In the genomic region with DNA sequence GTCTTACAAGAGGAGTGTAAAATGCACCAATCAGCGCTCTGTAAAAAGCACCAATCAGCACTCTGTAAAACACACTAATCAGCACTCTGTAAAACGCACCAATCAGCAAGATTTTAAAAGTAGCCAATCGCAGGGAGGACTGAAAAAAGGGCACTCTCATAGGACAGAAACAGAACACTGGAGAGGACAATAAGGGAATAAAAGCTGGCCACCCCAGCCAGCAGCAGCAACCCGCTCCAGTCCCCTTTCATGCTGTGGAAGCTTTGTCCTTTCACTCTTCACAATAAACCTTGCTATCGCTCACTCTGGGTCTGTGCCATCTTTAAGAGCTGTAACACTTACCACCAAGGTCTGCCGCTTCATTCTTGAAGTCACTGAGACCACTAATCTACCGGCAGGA, we compare ENCODE assay signal across 9 cellular contexts. TPM values are rescaled to one million over a fixed set of nuclear protein-coding genes. Genes with fewer than 3 reads are reported as not detected.
A peak's percentile ranks its signal among the peaks of the same experiment; 100 is the strongest.
DNase-seq lines count a peak whose midpoint lies in the region; ATAC-seq and TF ChIP-seq lines count a peak whose summit lies in the region.
"Had no signal": no experiment of that assay in that cellular context is flagged by ENCODE, and none has a peak within 500 bp of the region (broad histone marks: within the 10 kb centered on the region; RNA-seq: fewer than 3 reads in every experiment).

No MANE protein-coding gene starts in this region.

- CTCF ChIA-PET in activated CD8-positive, alpha-beta T cell treated with anti-CD3 and anti-CD28 coated beads for 36 hours (lab: Charles Lee) = interaction anchor here (1.0 to 2.1 kb wide), 3 partner anchors 12 to 174 kb away, joined by 3 to 6 read pairs (median 3); no protein-coding TSS in a partner anchor
- CTCF ChIA-PET in activated CD8-positive, alpha-beta T cell treated with anti-CD3 and anti-CD28 coated beads, Interleukin-2, amount 10 ng/mL, durations not matched to agents 7 days and 5 days (lab: Charles Lee) = interaction anchor here (1.2 to 1.8 kb wide), 3 partner anchors 32 to 369 kb away, joined by 5 to 6 read pairs (median 5); no protein-coding TSS in a partner anchor

- intact Hi-C loops in activated CD8-positive, alpha-beta T cell treated with anti-CD3 and anti-CD28 coated beads for 36 hours (cut with micrococcal nuclease) = no loop called here
- intact Hi-C loops in upper lobe of right lung (cut with DNase I) = no loop called here

- no peaks in the 10 kb centered on the region for H3K36me3 Mint-ChIP-seq in activated CD8-positive, alpha-beta T cell treated with anti-CD3 and anti-CD28 coated beads for 36 hours (ENCODE audit: low read depth)
- no peaks in the 10 kb centered on the region for H3K36me3 Mint-ChIP-seq in activated CD8-positive, alpha-beta T cell treated with anti-CD3 and anti-CD28 coated beads, Interleukin-2, amount 10 ng/mL, durations not matched to agents 7 days and 5 days (ENCODE audit: low read depth)
- H3K36me3 Mint-ChIP-seq in progenitor cell of endocrine pancreas (ENCODE audit: insufficient read depth) = no peaks in the 10 kb centered on the region

- DNase-seq in activated CD8-positive, alpha-beta T cell treated with anti-CD3 and anti-CD28 coated beads for 36 hours = no peak
- no peak for DNase-seq in activated CD8-positive, alpha-beta T cell treated with anti-CD3 and anti-CD28 coated beads, Interleukin-2, amount 10 ng/mL, durations not matched to agents 7 days and 5 days
- DNase-seq in NCI-H2227 treated with DMSO at 0.1 percent for 48 hours (lab: John Stamatoyannopoulos, UW) (peak; percentile 21), dermis blood vessel endothelial cell (peak; percentile 7), progenitor cell of endocrine pancreas (ENCODE audit: low spot score, unreplicated experiment) (no peak), foreskin keratinocyte (no peak), upper lobe of right lung (no peak), NCI-H345 treated with DMSO at 0.1 percent for 48 hours (lab: John Stamatoyannopoulos, UW; ENCODE audit: unreplicated experiment) (no peak)
- DNase-seq: activated CD4-positive, alpha-beta T cell treated with anti-CD3 and anti-CD28 coated beads, Interleukin-2, amount 50 U/mL, for 1 hour had no signal

- H3K36me3 ChIP-seq in upper lobe of right lung = no peaks in the 10 kb centered on the region

- no peaks in the 10 kb centered on the region for H3K27me3 Mint-ChIP-seq in activated CD8-positive, alpha-beta T cell treated with anti-CD3 and anti-CD28 coated beads for 36 hours
- no peaks in the 10 kb centered on the region for H3K27me3 Mint-ChIP-seq in activated CD8-positive, alpha-beta T cell treated with anti-CD3 and anti-CD28 coated beads, Interleukin-2, amount 10 ng/mL, durations not matched to agents 7 days and 5 days (ENCODE audit: low read depth)
- no peaks in the 10 kb centered on the region for H3K27me3 Mint-ChIP-seq in progenitor cell of endocrine pancreas

- no peaks in the 10 kb centered on the region for H3K27me3 ChIP-seq in foreskin keratinocyte
- no peaks in the 10 kb centered on the region for H3K27me3 ChIP-seq in upper lobe of right lung

- H3K9me3 Mint-ChIP-seq in activated CD8-positive, alpha-beta T cell treated with anti-CD3 and anti-CD28 coated beads for 36 hours = no peaks in the 10 kb centered on the region
- no peaks in the 10 kb centered on the region for H3K9me3 Mint-ChIP-seq in activated CD8-positive, alpha-beta T cell treated with anti-CD3 and anti-CD28 coated beads, Interleukin-2, amount 10 ng/mL, durations not matched to agents 7 days and 5 days (ENCODE audit: insufficient read depth)
- no peaks in the 10 kb centered on the region for H3K9me3 Mint-ChIP-seq in progenitor cell of endocrine pancreas (ENCODE audit: low read depth)

- no peak overlapping the region for H3K4me3 Mint-ChIP-seq in activated CD8-positive, alpha-beta T cell treated with anti-CD3 and anti-CD28 coated beads for 36 hours
- no peak overlapping the region for H3K4me3 Mint-ChIP-seq in activated CD8-positive, alpha-beta T cell treated with anti-CD3 and anti-CD28 coated beads, Interleukin-2, amount 10 ng/mL, durations not matched to agents 7 days and 5 days
- H3K4me3 Mint-ChIP-seq in progenitor cell of endocrine pancreas (ENCODE audit: low read depth) = peak overlapping the region; percentile 55

- H3K27ac Mint-ChIP-seq in activated CD8-positive, alpha-beta T cell treated with anti-CD3 and anti-CD28 coated beads for 36 hours = peak overlapping the region; percentile 6
- no peak overlapping the region for H3K27ac Mint-ChIP-seq in activated CD8-positive, alpha-beta T cell treated with anti-CD3 and anti-CD28 coated beads, Interleukin-2, amount 10 ng/mL, durations not matched to agents 7 days and 5 days
- no peak overlapping the region for H3K27ac Mint-ChIP-seq in progenitor cell of endocrine pancreas

- H3K4me3 ChIP-seq in upper lobe of right lung = no peak overlapping the region

- peaks cover 29% of the 10 kb centered on the region for H3K4me1 Mint-ChIP-seq in activated CD8-positive, alpha-beta T cell treated with anti-CD3 and anti-CD28 coated beads for 36 hours (ENCODE audit: low read depth)
- H3K4me1 Mint-ChIP-seq in activated CD8-positive, alpha-beta T cell treated with anti-CD3 and anti-CD28 coated beads, Interleukin-2, amount 10 ng/mL, durations not matched to agents 7 days and 5 days (ENCODE audit: low read depth) = peaks cover 27% of the 10 kb centered on the region
- H3K4me1 Mint-ChIP-seq in progenitor cell of endocrine pancreas (ENCODE audit: low read depth) = peaks cover 18% of the 10 kb centered on the region

- H3K27ac ChIP-seq in foreskin keratinocyte = no peak overlapping the region
- no peak overlapping the region for H3K27ac ChIP-seq in upper lobe of right lung

- TF ChIP-seq CTCF in activated CD8-positive, alpha-beta T cell treated with anti-CD3 and anti-CD28 coated beads for 36 hours (IDR thresholded peaks at IDR 0.05) = no peak
- no peak for TF ChIP-seq CTCF in progenitor cell of endocrine pancreas (IDR thresholded peaks at IDR 0.05; ENCODE audit: unreplicated experiment)
- no peak for TF ChIP-seq CTCF in foreskin keratinocyte (conservative IDR thresholded peaks at IDR 0.05)
- TF ChIP-seq CTCF in upper lobe of right lung (IDR thresholded peaks at IDR 0.05) = no peak

- POLR2A ChIA-PET in activated CD8-positive, alpha-beta T cell treated with anti-CD3 and anti-CD28 coated beads for 36 hours (lab: Charles Lee) = interaction anchor here (0.8 kb wide), 1 partner anchor 368 kb away, joined by 3 read pairs; no protein-coding TSS in a partner anchor
- POLR2A ChIA-PET in activated CD8-positive, alpha-beta T cell treated with anti-CD3 and anti-CD28 coated beads, Interleukin-2, amount 10 ng/mL, durations not matched to agents 7 days and 5 days (lab: Charles Lee) = no interaction called here

- H3K4me1 ChIP-seq in foreskin keratinocyte = peaks cover 23% of the 10 kb centered on the region
- H3K4me1 ChIP-seq in upper lobe of right lung = no peaks in the 10 kb centered on the region

- no peak for ATAC-seq in activated CD8-positive, alpha-beta T cell treated with anti-CD3 and anti-CD28 coated beads for 36 hours
- ATAC-seq in activated CD8-positive, alpha-beta T cell treated with anti-CD3 and anti-CD28 coated beads, Interleukin-2, amount 10 ng/mL, durations not matched to agents 7 days and 5 days = no peak
- ATAC-seq in foreskin keratinocyte = no peak
- ATAC-seq in upper lobe of right lung = no peak

- H3K9me3 ChIP-seq in upper lobe of right lung = no peaks in the 10 kb centered on the region

RNA-seq across cellular contexts. Expression of a gene that starts 1.7 kb away (rescaled TPM):
- 10 to 100 TPM; 16.1 to 20.0 TPM for total RNA-seq in activated CD8-positive, alpha-beta T cell treated with anti-CD3 and anti-CD28 coated beads for 36 hours
- total RNA-seq in activated CD8-positive, alpha-beta T cell treated with anti-CD3 and anti-CD28 coated beads, Interleukin-2, amount 10 ng/mL, durations not matched to agents 7 days and 5 days = 10 to 100 TPM; 13.0 to 14.2 TPM
- 16.9 and 18.5 TPM in 2 replicates for total RNA-seq in dermis blood vessel endothelial cell
- total RNA-seq in progenitor cell of endocrine pancreas = 39.0 and 40.0 TPM in 2 replicates
- total RNA-seq in foreskin keratinocyte = 48.8 and 50.5 TPM in 2 replicates
- 43.5 and 52.5 TPM in 2 replicates for polyA plus RNA-seq in foreskin keratinocyte
- total RNA-seq in upper lobe of right lung = 26.8 TPM

Comparison
In these comparisons a context has a peak if more than half of its experiments do, and no peak if none do; other contexts are left out.
1. DNase-seq: peak in NCI-H2227 treated with DMSO at 0.1 percent for 48 hours (single experiment) and dermis blood vessel endothelial cell (single experiment); none in activated CD8-positive, alpha-beta T cell treated with anti-CD3 and anti-CD28 coated beads for 36 hours (single experiment), activated CD8-positive, alpha-beta T cell treated with anti-CD3 and anti-CD28 coated beads, Interleukin-2, amount 10 ng/mL, durations not matched to agents 7 days and 5 days (single experiment), progenitor cell of endocrine pancreas (single experiment), foreskin keratinocyte (0 of 2), upper lobe of right lung (single experiment) and NCI-H345 treated with DMSO at 0.1 percent for 48 hours (single experiment).